Comparison of ENCODE assay signal across 1 cellular context in the genomic region with DNA sequence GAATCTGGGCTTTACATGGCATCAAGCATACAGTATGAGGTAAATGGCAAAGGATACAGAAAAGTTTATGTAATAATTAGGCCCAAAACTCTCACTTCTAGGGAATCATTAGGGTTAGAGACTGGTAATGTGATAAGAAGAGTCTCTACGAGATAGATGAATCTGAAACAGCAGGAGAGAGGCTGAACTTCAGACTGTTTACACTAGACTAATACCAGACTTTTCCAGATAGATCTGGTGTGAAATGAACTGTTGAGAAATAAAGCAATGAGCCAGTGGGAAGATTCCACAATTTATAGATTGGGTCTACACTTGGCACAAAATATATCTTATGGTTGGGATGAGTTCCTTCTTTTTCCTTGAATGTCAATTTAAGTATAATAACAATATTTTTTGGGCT.
TF ChIP-seq lines count a peak whose summit lies in the region.

No MANE protein-coding gene starts in this region.

TF ChIP-seq in HepG2, 621 proteins besides CTCF, POLR2A, EP300 and RAD21 (continued from another document and continues in another):
- TF ChIP-seq, protein P1, sequence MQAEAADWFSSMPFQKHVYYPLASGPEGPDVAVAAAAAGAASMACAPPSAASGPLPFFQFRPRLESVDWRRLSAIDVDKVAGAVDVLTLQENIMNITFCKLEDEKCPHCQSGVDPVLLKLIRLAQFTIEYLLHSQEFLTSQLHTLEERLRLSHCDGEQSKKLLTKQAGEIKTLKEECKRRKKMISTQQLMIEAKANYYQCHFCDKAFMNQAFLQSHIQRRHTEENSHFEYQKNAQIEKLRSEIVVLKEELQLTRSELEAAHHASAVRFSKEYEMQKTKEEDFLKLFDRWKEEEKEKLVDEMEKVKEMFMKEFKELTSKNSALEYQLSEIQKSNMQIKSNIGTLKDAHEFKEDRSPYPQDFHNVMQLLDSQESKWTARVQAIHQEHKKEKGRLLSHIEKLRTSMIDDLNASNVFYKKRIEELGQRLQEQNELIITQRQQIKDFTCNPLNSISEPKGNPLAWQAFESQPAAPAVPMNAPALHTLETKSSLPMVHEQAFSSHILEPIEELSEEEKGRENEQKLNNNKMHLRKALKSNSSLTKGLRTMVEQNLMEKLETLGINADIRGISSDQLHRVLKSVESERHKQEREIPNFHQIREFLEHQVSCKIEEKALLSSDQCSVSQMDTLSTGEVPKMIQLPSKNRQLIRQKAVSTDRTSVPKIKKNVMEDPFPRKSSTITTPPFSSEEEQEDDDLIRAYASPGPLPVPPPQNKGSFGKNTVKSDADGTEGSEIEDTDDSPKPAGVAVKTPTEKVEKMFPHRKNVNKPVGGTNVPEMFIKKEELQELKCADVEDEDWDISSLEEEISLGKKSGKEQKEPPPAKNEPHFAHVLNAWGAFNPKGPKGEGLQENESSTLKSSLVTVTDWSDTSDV (CRISPR knock-in tag; IDR thresholded peaks at IDR 0.05): no peak
- TF ChIP-seq, protein P2, sequence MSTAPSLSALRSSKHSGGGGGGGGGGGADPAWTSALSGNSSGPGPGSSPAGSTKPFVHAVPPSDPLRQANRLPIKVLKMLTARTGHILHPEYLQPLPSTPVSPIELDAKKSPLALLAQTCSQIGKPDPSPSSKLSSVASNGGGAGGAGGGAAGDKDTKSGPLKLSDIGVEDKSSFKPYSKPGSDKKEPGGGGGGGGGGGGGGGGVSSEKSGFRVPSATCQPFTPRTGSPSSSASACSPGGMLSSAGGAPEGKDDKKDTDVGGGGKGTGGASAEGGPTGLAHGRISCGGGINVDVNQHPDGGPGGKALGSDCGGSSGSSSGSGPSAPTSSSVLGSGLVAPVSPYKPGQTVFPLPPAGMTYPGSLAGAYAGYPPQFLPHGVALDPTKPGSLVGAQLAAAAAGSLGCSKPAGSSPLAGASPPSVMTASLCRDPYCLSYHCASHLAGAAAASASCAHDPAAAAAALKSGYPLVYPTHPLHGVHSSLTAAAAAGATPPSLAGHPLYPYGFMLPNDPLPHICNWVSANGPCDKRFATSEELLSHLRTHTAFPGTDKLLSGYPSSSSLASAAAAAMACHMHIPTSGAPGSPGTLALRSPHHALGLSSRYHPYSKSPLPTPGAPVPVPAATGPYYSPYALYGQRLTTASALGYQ (CRISPR knock-in tag; IDR thresholded peaks at IDR 0.05): no peak
- TF ChIP-seq, protein P3, sequence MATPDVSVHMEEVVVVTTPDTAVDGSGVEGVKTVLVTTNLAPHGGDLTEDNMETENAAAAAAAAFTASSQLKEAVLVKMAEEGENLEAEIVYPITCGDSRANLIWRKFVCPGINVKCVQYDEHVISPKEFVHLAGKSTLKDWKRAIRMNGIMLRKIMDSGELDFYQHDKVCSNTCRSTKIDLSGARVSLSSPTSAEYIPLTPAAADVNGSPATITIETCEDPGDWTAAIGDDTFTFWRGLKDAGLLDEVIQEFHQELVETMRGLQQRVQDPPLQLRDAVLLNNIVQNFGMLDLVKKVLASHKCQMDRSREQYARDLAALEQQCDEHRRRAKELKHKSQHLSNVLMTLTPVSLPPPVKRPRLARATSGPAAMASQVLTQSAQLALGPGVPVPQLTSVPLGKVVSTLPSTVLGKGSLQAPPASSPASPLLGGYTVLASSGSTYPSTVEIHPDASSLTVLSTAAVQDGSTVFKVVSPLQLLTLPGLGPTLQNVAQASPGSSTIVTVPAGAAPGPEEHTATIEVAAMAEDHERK (CRISPR knock-in tag; IDR thresholded peaks at IDR 0.05; ENCODE audit: low read depth): no peak
- TF ChIP-seq FOXJ3 (CRISPR knock-in tag; IDR thresholded peaks at IDR 0.05; ENCODE audit: borderline replicate concordance) (no peak), PHF21A (CRISPR knock-in tag; IDR thresholded peaks at IDR 0.05) (no peak), HNF4A (CRISPR knock-in tag; IDR thresholded peaks at IDR 0.05) (peak; percentile 73), CEBPB (IDR thresholded peaks at IDR 0.05; ENCODE audit: borderline replicate concordance, low read depth, low read length) (peak; percentile 34; the same call in 1 of the 2 replicates), SOX5 (CRISPR knock-in tag; IDR thresholded peaks at IDR 0.05; ENCODE audit: borderline replicate concordance) (peak; percentile 21; the same call in 1 of the 2 replicates), TBX3 (IDR thresholded peaks at IDR 0.05; ENCODE audit: borderline replicate concordance) (no peak), ZBTB21 (CRISPR knock-in tag; IDR thresholded peaks at IDR 0.05) (no peak), ZNF331 (CRISPR knock-in tag; IDR thresholded peaks at IDR 0.05) (0 out of 2 replicates have a peak, but pooled peaks have one; percentile 13), ZNF720 (CRISPR knock-in tag; IDR thresholded peaks at IDR 0.05) (no peak), FOXA1 (IDR thresholded peaks at IDR 0.05) (no peak), FOXA1 (CRISPR knock-in tag; IDR thresholded peaks at IDR 0.05) (peak; percentile 63), ZFP37 (CRISPR knock-in tag; IDR thresholded peaks at IDR 0.05; ENCODE audit: borderline replicate concordance) (no peak), ZNF891 (CRISPR knock-in tag; IDR thresholded peaks at IDR 0.05) (no peak), DR1 (CRISPR knock-in tag; IDR thresholded peaks at IDR 0.05) (no peak), MXD4 (CRISPR knock-in tag; IDR thresholded peaks at IDR 0.05) (no peak), ZNF530 (CRISPR knock-in tag; IDR thresholded peaks at IDR 0.05; ENCODE audit: low read depth) (no peak), ARHGAP35 (CRISPR knock-in tag; IDR thresholded peaks at IDR 0.05; ENCODE audit: borderline replicate concordance) (no peak), BCL6 (CRISPR knock-in tag; IDR thresholded peaks at IDR 0.05) (peak; percentile 87), TRIM24 (CRISPR knock-in tag; IDR thresholded peaks at IDR 0.05) (no peak), GFI1 (CRISPR knock-in tag; IDR thresholded peaks at IDR 0.05; ENCODE audit: borderline replicate concordance) (peak; percentile 40; the same call in 1 of the 2 replicates), ZNF577 (CRISPR knock-in tag; IDR thresholded peaks at IDR 0.05; ENCODE audit: borderline replicate concordance, low read depth) (no peak), ATF7 (IDR thresholded peaks at IDR 0.05) (no peak), ATF7 (CRISPR knock-in tag; IDR thresholded peaks at IDR 0.05) (no peak), SAP130 (CRISPR knock-in tag; IDR thresholded peaks at IDR 0.05; ENCODE audit: low read depth) (peak; percentile 33; the same call in 1 of the 2 replicates)
- TF ChIP-seq, protein P4, sequence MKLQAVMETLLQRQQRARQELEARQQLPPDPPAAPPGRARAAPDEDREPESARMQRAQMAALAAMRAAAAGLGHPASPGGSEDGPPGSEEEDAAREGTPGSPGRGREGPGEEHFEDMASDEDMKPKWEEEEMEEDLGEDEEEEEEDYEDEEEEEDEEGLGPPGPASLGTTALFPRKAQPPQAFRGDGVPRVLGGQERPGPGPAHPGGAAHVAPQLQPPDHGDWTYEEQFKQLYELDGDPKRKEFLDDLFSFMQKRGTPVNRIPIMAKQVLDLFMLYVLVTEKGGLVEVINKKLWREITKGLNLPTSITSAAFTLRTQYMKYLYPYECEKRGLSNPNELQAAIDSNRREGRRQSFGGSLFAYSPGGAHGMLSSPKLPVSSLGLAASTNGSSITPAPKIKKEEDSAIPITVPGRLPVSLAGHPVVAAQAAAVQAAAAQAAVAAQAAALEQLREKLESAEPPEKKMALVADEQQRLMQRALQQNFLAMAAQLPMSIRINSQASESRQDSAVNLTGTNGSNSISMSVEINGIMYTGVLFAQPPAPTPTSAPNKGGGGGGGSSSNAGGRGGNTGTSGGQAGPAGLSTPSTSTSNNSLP (IDR thresholded peaks at IDR 0.05; ENCODE audit: low read depth, low read length): peak; percentile 81; the same call in 1 of the 2 replicates
- TF ChIP-seq, protein P5, sequence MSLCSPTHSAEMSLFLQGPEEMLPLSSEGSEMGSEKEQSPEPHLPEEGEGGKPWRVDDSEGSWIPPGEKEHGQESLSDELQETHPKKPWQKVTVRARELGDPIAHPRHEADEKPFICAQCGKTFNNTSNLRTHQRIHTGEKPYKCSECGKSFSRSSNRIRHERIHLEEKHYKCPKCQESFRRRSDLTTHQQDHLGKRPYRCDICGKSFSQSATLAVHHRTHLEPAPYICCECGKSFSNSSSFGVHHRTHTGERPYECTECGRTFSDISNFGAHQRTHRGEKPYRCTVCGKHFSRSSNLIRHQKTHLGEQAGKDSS (CRISPR knock-in tag; IDR thresholded peaks at IDR 0.05; ENCODE audit: borderline replicate concordance, low read depth): no peak
- TF ChIP-seq, protein P6, sequence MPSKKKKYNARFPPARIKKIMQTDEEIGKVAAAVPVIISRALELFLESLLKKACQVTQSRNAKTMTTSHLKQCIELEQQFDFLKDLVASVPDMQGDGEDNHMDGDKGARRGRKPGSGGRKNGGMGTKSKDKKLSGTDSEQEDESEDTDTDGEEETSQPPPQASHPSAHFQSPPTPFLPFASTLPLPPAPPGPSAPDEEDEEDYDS (CRISPR knock-in tag; IDR thresholded peaks at IDR 0.05): no peak
- TF ChIP-seq, protein P7, sequence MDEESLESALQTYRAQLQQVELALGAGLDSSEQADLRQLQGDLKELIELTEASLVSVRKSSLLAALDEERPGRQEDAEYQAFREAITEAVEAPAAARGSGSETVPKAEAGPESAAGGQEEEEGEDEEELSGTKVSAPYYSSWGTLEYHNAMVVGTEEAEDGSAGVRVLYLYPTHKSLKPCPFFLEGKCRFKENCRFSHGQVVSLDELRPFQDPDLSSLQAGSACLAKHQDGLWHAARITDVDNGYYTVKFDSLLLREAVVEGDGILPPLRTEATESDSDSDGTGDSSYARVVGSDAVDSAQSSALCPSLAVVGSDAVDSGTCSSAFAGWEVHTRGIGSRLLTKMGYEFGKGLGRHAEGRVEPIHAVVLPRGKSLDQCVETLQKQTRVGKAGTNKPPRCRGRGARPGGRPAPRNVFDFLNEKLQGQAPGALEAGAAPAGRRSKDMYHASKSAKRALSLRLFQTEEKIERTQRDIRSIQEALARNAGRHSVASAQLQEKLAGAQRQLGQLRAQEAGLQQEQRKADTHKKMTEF (CRISPR knock-in tag; IDR thresholded peaks at IDR 0.05): 0 out of 2 replicates have a peak, but pooled peaks have one; percentile 6
- TF ChIP-seq, protein P8, sequence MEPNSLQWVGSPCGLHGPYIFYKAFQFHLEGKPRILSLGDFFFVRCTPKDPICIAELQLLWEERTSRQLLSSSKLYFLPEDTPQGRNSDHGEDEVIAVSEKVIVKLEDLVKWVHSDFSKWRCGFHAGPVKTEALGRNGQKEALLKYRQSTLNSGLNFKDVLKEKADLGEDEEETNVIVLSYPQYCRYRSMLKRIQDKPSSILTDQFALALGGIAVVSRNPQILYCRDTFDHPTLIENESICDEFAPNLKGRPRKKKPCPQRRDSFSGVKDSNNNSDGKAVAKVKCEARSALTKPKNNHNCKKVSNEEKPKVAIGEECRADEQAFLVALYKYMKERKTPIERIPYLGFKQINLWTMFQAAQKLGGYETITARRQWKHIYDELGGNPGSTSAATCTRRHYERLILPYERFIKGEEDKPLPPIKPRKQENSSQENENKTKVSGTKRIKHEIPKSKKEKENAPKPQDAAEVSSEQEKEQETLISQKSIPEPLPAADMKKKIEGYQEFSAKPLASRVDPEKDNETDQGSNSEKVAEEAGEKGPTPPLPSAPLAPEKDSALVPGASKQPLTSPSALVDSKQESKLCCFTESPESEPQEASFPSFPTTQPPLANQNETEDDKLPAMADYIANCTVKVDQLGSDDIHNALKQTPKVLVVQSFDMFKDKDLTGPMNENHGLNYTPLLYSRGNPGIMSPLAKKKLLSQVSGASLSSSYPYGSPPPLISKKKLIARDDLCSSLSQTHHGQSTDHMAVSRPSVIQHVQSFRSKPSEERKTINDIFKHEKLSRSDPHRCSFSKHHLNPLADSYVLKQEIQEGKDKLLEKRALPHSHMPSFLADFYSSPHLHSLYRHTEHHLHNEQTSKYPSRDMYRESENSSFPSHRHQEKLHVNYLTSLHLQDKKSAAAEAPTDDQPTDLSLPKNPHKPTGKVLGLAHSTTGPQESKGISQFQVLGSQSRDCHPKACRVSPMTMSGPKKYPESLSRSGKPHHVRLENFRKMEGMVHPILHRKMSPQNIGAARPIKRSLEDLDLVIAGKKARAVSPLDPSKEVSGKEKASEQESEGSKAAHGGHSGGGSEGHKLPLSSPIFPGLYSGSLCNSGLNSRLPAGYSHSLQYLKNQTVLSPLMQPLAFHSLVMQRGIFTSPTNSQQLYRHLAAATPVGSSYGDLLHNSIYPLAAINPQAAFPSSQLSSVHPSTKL (CRISPR knock-in tag; IDR thresholded peaks at IDR 0.05): peak; percentile 59
- TF ChIP-seq, protein P9, sequence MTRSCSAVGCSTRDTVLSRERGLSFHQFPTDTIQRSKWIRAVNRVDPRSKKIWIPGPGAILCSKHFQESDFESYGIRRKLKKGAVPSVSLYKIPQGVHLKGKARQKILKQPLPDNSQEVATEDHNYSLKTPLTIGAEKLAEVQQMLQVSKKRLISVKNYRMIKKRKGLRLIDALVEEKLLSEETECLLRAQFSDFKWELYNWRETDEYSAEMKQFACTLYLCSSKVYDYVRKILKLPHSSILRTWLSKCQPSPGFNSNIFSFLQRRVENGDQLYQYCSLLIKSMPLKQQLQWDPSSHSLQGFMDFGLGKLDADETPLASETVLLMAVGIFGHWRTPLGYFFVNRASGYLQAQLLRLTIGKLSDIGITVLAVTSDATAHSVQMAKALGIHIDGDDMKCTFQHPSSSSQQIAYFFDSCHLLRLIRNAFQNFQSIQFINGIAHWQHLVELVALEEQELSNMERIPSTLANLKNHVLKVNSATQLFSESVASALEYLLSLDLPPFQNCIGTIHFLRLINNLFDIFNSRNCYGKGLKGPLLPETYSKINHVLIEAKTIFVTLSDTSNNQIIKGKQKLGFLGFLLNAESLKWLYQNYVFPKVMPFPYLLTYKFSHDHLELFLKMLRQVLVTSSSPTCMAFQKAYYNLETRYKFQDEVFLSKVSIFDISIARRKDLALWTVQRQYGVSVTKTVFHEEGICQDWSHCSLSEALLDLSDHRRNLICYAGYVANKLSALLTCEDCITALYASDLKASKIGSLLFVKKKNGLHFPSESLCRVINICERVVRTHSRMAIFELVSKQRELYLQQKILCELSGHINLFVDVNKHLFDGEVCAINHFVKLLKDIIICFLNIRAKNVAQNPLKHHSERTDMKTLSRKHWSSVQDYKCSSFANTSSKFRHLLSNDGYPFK (CRISPR knock-in tag; IDR thresholded peaks at IDR 0.05; ENCODE audit: borderline replicate concordance): no peak
- TF ChIP-seq, protein P10, sequence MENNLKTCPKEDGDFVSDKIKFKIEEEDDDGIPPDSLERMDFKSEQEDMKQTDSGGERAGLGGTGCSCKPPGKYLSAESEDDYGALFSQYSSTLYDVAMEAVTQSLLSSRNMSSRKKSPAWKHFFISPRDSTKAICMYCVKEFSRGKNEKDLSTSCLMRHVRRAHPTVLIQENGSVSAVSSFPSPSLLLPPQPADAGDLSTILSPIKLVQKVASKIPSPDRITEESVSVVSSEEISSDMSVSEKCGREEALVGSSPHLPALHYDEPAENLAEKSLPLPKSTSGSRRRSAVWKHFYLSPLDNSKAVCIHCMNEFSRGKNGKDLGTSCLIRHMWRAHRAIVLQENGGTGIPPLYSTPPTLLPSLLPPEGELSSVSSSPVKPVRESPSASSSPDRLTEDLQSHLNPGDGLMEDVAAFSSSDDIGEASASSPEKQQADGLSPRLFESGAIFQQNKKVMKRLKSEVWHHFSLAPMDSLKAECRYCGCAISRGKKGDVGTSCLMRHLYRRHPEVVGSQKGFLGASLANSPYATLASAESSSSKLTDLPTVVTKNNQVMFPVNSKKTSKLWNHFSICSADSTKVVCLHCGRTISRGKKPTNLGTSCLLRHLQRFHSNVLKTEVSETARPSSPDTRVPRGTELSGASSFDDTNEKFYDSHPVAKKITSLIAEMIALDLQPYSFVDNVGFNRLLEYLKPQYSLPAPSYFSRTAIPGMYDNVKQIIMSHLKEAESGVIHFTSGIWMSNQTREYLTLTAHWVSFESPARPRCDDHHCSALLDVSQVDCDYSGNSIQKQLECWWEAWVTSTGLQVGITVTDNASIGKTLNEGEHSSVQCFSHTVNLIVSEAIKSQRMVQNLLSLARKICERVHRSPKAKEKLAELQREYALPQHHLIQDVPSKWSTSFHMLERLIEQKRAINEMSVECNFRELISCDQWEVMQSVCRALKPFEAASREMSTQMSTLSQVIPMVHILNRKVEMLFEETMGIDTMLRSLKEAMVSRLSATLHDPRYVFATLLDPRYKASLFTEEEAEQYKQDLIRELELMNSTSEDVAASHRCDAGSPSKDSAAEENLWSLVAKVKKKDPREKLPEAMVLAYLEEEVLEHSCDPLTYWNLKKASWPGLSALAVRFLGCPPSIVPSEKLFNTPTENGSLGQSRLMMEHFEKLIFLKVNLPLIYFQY (CRISPR knock-in tag; IDR thresholded peaks at IDR 0.05; ENCODE audit: borderline replicate concordance): no peak
